In the genomic region with DNA sequence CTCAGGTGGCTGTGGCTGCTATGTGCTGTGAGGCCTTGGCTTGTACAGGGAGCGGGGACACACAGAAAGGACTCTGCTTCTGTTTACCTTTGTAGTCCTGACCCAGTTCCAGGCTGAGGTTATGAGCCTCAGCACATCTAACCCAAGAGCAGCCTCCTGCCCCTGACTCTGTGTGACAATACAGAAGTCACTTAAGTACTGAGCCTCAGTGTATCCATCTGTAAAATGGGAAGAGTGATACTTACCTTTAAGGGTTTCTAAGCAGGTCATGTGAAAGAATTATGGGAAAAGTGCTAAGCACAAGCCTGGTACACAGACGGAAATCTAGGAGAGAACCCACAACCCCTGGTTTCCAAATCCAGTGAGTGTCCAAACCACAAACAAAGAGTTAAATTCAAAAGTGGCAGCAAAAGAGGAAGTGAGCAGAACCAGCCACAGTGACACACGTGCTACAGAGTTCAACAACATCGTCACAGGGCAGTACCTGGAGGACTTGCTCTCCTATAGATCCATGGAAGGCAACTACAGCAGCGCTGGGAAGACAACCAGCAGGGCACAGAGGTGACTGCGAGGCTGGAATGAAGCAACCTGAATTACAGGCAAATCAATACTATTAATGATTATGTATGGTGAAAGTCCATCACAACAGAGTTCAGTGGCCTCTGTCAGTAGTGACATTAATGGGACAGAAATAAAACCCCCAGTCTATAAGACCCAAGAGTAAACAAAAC, we compare ENCODE assay signal across 1 cellular context.
TF ChIP-seq lines count a peak whose summit lies in the region.

No MANE protein-coding gene starts in this region.

TF ChIP-seq in GM23338, 12 proteins besides CTCF, POLR2A, EP300 and RAD21 (continued from another document):
- TF ChIP-seq EZH2 (IDR thresholded peaks at IDR 0.05; ENCODE audit: low read depth, unreplicated experiment) (no peak), POLR2AphosphoS5 (IDR thresholded peaks at IDR 0.05; ENCODE audit: low read depth) (no peak), CREB1 (CRISPR knock-in tag; IDR thresholded peaks at IDR 0.05; ENCODE audit: low read depth) (no peak), ETS1 (IDR thresholded peaks at IDR 0.05) (no peak), JUNB (IDR thresholded peaks at IDR 0.05; ENCODE audit: unreplicated experiment) (no peak), ZNF114 (CRISPR knock-in tag; IDR thresholded peaks at IDR 0.05) (no peak), STAT1 (IDR thresholded peaks at IDR 0.05; ENCODE audit: unreplicated experiment) (no peak), NANOG (IDR thresholded peaks at IDR 0.05; ENCODE audit: borderline replicate concordance) (no peak)
- TF ChIP-seq, protein P1, sequence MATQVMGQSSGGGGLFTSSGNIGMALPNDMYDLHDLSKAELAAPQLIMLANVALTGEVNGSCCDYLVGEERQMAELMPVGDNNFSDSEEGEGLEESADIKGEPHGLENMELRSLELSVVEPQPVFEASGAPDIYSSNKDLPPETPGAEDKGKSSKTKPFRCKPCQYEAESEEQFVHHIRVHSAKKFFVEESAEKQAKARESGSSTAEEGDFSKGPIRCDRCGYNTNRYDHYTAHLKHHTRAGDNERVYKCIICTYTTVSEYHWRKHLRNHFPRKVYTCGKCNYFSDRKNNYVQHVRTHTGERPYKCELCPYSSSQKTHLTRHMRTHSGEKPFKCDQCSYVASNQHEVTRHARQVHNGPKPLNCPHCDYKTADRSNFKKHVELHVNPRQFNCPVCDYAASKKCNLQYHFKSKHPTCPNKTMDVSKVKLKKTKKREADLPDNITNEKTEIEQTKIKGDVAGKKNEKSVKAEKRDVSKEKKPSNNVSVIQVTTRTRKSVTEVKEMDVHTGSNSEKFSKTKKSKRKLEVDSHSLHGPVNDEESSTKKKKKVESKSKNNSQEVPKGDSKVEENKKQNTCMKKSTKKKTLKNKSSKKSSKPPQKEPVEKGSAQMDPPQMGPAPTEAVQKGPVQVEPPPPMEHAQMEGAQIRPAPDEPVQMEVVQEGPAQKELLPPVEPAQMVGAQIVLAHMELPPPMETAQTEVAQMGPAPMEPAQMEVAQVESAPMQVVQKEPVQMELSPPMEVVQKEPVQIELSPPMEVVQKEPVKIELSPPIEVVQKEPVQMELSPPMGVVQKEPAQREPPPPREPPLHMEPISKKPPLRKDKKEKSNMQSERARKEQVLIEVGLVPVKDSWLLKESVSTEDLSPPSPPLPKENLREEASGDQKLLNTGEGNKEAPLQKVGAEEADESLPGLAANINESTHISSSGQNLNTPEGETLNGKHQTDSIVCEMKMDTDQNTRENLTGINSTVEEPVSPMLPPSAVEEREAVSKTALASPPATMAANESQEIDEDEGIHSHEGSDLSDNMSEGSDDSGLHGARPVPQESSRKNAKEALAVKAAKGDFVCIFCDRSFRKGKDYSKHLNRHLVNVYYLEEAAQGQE (IDR thresholded peaks at IDR 0.05; ENCODE audit: unreplicated experiment) = no peak
